17 cellular contexts compared by ENCODE assay signal in genomic region chr3:25678581-25678980, GRCh38.
"Had no signal": no experiment of that assay in that cellular context is flagged by ENCODE, and none has a peak within 500 bp of the region (broad histone marks: within the 10 kb centered on the region; RNA-seq: fewer than 3 reads in every experiment).

No MANE protein-coding gene starts in this region.

- H3K9me3 Mint-ChIP-seq: nephron; stimulated activated naive CD8-positive, alpha-beta T cell treated with anti-CD3 and anti-CD28 coated beads, Interleukin-15, amount 100 ng/mL, for 72 hours had no signal

- H3K36me3 Mint-ChIP-seq: activated naive CD8-positive, alpha-beta T cell had no signal

- H3K4me3 ChIP-seq: left lung, ovary, thyroid gland, uterus had no signal

- H3K27ac ChIP-seq: epithelial cell of prostate, left lung, ovary, thyroid gland, uterus had no signal

- H3K4me1 Mint-ChIP-seq: nephron; stimulated activated naive CD8-positive, alpha-beta T cell treated with anti-CD3 and anti-CD28 coated beads, Interleukin-15, amount 100 ng/mL, for 72 hours had no signal

- ATAC-seq: left lung; stimulated activated naive CD8-positive, alpha-beta T cell treated with anti-CD3 and anti-CD28 coated beads, Interleukin-15, amount 100 ng/mL, for 72 hours had no signal

- H3K27ac Mint-ChIP-seq: activated naive CD8-positive, alpha-beta T cell; nephron; stimulated activated naive CD8-positive, alpha-beta T cell treated with anti-CD3 and anti-CD28 coated beads, Interleukin-15, amount 100 ng/mL, for 72 hours had no signal

- H3K27me3 Mint-ChIP-seq: activated naive CD8-positive, alpha-beta T cell; stimulated activated naive CD8-positive, alpha-beta T cell treated with anti-CD3 and anti-CD28 coated beads, Interleukin-15, amount 100 ng/mL, for 72 hours had no signal

- H3K36me3 ChIP-seq: left lung, ovary, thyroid gland, uterus had no signal

- H3K4me1 ChIP-seq: left lung, thyroid gland, uterus had no signal

- DNase-seq: activated CD4-positive, alpha-beta T cell treated with anti-CD3 and anti-CD28 coated beads for 1 hour; activated CD4-positive, alpha-beta T cell treated with anti-CD3 and anti-CD28 coated beads, Interleukin-2, amount 50 U/mL, for 48 hours; activated gamma-delta T cell; activated T-cell treated with anti-CD3 and anti-CD28 coated beads, Interleukin-2, amount 50 U/mL, for 48 hours; cortex of kidney; effector memory CD4-positive, alpha-beta T cell; left lung; mesenchymal stem cell; ovary; stimulated activated CD4-positive, alpha-beta T cell treated with anti-CD3 and anti-CD28 coated beads, Interleukin-4, amount 100 ng/mL, for 1 hour; stimulated activated naive CD8-positive, alpha-beta T cell treated with anti-CD3 and anti-CD28 coated beads, Interleukin-15, amount 100 ng/mL, for 72 hours; T-helper 9 cell; thyroid gland; uterus had no signal

- H3K4me3 Mint-ChIP-seq: activated naive CD8-positive, alpha-beta T cell; nephron; stimulated activated naive CD8-positive, alpha-beta T cell treated with anti-CD3 and anti-CD28 coated beads, Interleukin-15, amount 100 ng/mL, for 72 hours had no signal

- H3K9me3 ChIP-seq: ovary, thyroid gland, uterus had no signal

- H3K27me3 ChIP-seq: left lung, ovary, thyroid gland, uterus had no signal
